Comparison of ENCODE assay signal across 10 cellular contexts in the genomic region with DNA sequence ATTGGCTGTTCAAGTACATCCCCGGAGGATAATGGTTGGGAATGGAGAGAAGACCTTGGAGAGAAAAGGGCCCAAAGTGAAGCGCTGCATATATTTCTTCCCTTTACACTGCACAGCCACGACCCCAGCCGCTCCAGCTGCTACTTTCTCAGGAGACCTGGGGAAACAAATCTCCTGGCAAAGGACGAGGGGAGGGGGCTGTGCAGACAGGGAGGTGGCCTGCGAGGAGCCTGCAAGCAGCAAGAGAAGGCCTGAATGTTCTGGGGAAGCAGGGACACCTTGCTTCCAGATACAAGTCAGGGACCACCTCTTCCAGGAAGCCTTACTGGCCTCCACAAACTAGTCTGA. TPM values are rescaled to one million over a fixed set of nuclear protein-coding genes. Genes with fewer than 3 reads are reported as not detected.
A peak's percentile ranks its signal among the peaks of the same experiment; 100 is the strongest.
DNase-seq lines count a peak whose midpoint lies in the region; ATAC-seq and TF ChIP-seq lines count a peak whose summit lies in the region.
"Had no signal": no experiment of that assay in that cellular context is flagged by ENCODE, and none has a peak within 500 bp of the region (broad histone marks: within the 10 kb centered on the region; RNA-seq: fewer than 3 reads in every experiment).

No MANE protein-coding gene starts in this region.

- no peaks in the 10 kb centered on the region for H3K27me3 ChIP-seq in left ventricle myocardium inferior (ENCODE audit: low read depth)
- no peaks in the 10 kb centered on the region for H3K27me3 ChIP-seq in right atrium auricular region
- no peaks in the 10 kb centered on the region for H3K27me3 ChIP-seq in vagina
- H3K27me3 ChIP-seq in right cardiac atrium (ENCODE audit: control insufficient read depth, insufficient read depth): no peaks in the 10 kb centered on the region

- peaks cover 63% of the 10 kb centered on the region for H3K4me1 ChIP-seq in left ventricle myocardium inferior
- peaks cover 0 to 69% of the 10 kb centered on the region in 2 donors for H3K4me1 ChIP-seq in right atrium auricular region
- peaks cover 76% of the 10 kb centered on the region for H3K4me1 ChIP-seq in vagina
- H3K4me1 ChIP-seq in right cardiac atrium (ENCODE audit: control insufficient read depth, insufficient read depth, low read length): peaks cover 36% of the 10 kb centered on the region

- ATAC-seq in right cardiac atrium: no peak

- H3K4me3 Mint-ChIP-seq in endothelial cell (ENCODE audit: unreplicated experiment): peak overlapping the region; percentile 79
- peak overlapping the region; percentile 71 for H3K4me3 Mint-ChIP-seq in nephron progenitor cell

- DNase-seq in left ventricle myocardium inferior (no peak), right atrium auricular region (ENCODE audit: low spot score) (no peak), endothelial cell (ENCODE audit: low spot score) (no peak), nephron progenitor cell (no peak), vagina (ENCODE audit: extremely low spot score in 2 of 2) (no peak), pons (ENCODE audit: low spot score) (no peak), right cardiac atrium (no peak), NCI-H2171 (lab: John Stamatoyannopoulos, UW) (no peak)
- DNase-seq: activated T-cell treated with anti-CD3 and anti-CD28 coated beads, Interleukin-2, amount 50 U/mL, for 1 hour; NCI-H1436 had no signal

- H3K36me3 ChIP-seq in left ventricle myocardium inferior: no peaks in the 10 kb centered on the region
- H3K36me3 ChIP-seq in right atrium auricular region: no peaks in the 10 kb centered on the region
- no peaks in the 10 kb centered on the region for H3K36me3 ChIP-seq in vagina

- no peak for TF ChIP-seq POLR2A in vagina (IDR thresholded peaks at IDR 0.05)

- 93% methylated on average over 6 of the region's 6 CpGs for WGBS in right cardiac atrium

- no peaks in the 10 kb centered on the region for H3K9me3 Mint-ChIP-seq in endothelial cell (ENCODE audit: unreplicated experiment)
- no peaks in the 10 kb centered on the region for H3K9me3 Mint-ChIP-seq in nephron progenitor cell

- H3K4me1 Mint-ChIP-seq in endothelial cell (ENCODE audit: unreplicated experiment) (peaks cover 10% of the 10 kb centered on the region), nephron progenitor cell (peaks cover 40% of the 10 kb centered on the region)

- intact Hi-C loops in left ventricle myocardium inferior (cut with micrococcal nuclease): no loop called here
- intact Hi-C loops in vagina (cut with DNase I): loop anchor here (10.0 kb wide), 1 partner anchor 118 kb away; no protein-coding TSS in a partner anchor
- intact Hi-C loops in right cardiac atrium (cut with DNase I): no loop called here

- H3K36me3 Mint-ChIP-seq in endothelial cell (ENCODE audit: low read depth, unreplicated experiment): peaks cover 2% of the 10 kb centered on the region
- H3K36me3 Mint-ChIP-seq in nephron progenitor cell (ENCODE audit: low read depth): peaks cover 1% of the 10 kb centered on the region

- peak overlapping the region; percentile 78 for H3K27ac ChIP-seq in left ventricle myocardium inferior (replicated peaks)
- H3K27ac ChIP-seq in right atrium auricular region: peak overlapping the region in 1 of 2 donors; percentile 93
- peak overlapping the region; percentile 99 for H3K27ac ChIP-seq in vagina
- no peak overlapping the region for H3K27ac ChIP-seq in right cardiac atrium (ENCODE audit: low read length)

- H3K4me3 ChIP-seq in left ventricle myocardium inferior (peak overlapping the region; percentile 69), right atrium auricular region (peak overlapping the region in 1 of 2 donors; percentile 68), vagina (peak overlapping the region; percentile 80 to 81), right cardiac atrium (ENCODE audit: low read length) (no peak overlapping the region)

- TF ChIP-seq CTCF in left ventricle myocardium inferior (IDR thresholded peaks at IDR 0.05; ENCODE audit: borderline replicate concordance) (no peak), right atrium auricular region (IDR thresholded peaks at IDR 0.05) (no peak), endothelial cell (IDR thresholded peaks at IDR 0.05; ENCODE audit: unreplicated experiment) (no peak), nephron progenitor cell (IDR thresholded peaks at IDR 0.05) (no peak), vagina (IDR thresholded peaks at IDR 0.05) (no peak)

- H3K27me3 Mint-ChIP-seq in endothelial cell (ENCODE audit: unreplicated experiment) (peaks cover 5% of the 10 kb centered on the region), nephron progenitor cell (ENCODE audit: low read depth, poor library complexity) (peaks cover 9% of the 10 kb centered on the region)

- H3K27ac Mint-ChIP-seq in endothelial cell (ENCODE audit: unreplicated experiment): peak overlapping the region; percentile 64
- H3K27ac Mint-ChIP-seq in nephron progenitor cell: no peak overlapping the region

- H3K9me3 ChIP-seq in left ventricle myocardium inferior (replicated peaks) (no peaks in the 10 kb centered on the region), right atrium auricular region (no peaks in the 10 kb centered on the region), vagina (no peaks in the 10 kb centered on the region), right cardiac atrium (ENCODE audit: control insufficient read depth, low read length) (no peaks in the 10 kb centered on the region)

RNA-seq across cellular contexts. Expression of gene PDLIM4, which starts 0.7 kb away (rescaled TPM):
- total RNA-seq in left ventricle myocardium inferior (4.8 TPM), right atrium auricular region (10 to 100 TPM; 13.4 to 96.7 TPM), endothelial cell (ENCODE audit: unreplicated experiment) (8.5 TPM), vagina (76.4 TPM), right cardiac atrium (100 to 1,000 TPM in 1 of 4 donors, 10 to 100 TPM in 3; 47.8 to 113 (median 54.3) TPM)
- 35.0 TPM for polyA plus RNA-seq in right cardiac atrium

RNA-seq across cellular contexts. Expression of gene P4HA2, which starts 29.1 kb away (rescaled TPM):
- total RNA-seq in left ventricle myocardium inferior: 80.5 TPM
- total RNA-seq in right atrium auricular region: 10 to 100 TPM; 60.5 to 65.4 TPM
- 9.9 TPM for total RNA-seq in endothelial cell (ENCODE audit: unreplicated experiment)
- total RNA-seq in vagina: 42.0 TPM
- total RNA-seq in right cardiac atrium: 100 to 1,000 TPM in 1 of 4 donors, 10 to 100 TPM in 3; 58.9 to 103 (median 71.8) TPM
- polyA plus RNA-seq in right cardiac atrium: 51.9 TPM

RNA-seq across cellular contexts. Expression of gene SLC22A4, which starts 37.4 kb away (rescaled TPM):
- total RNA-seq in left ventricle myocardium inferior: 2.0 TPM
- 1 to 10 TPM; 1.5 to 2.8 TPM for total RNA-seq in right atrium auricular region
- total RNA-seq in endothelial cell (ENCODE audit: unreplicated experiment): 0.13 TPM
- 1.7 TPM for total RNA-seq in vagina
- total RNA-seq in right cardiac atrium: 1 to 10 TPM; 1.9 to 6.5 (median 2.4) TPM
- polyA plus RNA-seq in right cardiac atrium: 0.86 TPM
